23 cellular contexts compared by ENCODE assay signal in genomic region chr20:37376324-37376723, GRCh38.
"Had no signal": no experiment of that assay in that cellular context is flagged by ENCODE, and none has a peak within 500 bp of the region (broad histone marks: within the 10 kb centered on the region; RNA-seq: fewer than 3 reads in every experiment).

No MANE protein-coding gene starts in this region.

- H3K27ac Mint-ChIP-seq: activated CD8-positive, alpha-beta memory T cell treated with anti-CD3 and anti-CD28 coated beads, Interleukin-2, amount 10 ng/mL, durations not matched to agents 7 days and 5 days; activated naive CD4-positive, alpha-beta T cell treated with anti-CD3 and anti-CD28 coated beads for 36 hours; activated naive CD8-positive, alpha-beta T cell; activated T-cell treated with anti-CD3 and anti-CD28 coated beads, Interleukin-2, amount 50 U/mL, for 24 hours; activated T-helper 1 cell treated with anti-CD3 and anti-CD28 coated beads, Interleukin-12 subunit alpha, Interleukin-12 subunit beta, Interleukin-2, Interleukin-4 antibody, amounts not matched to agents 30 ng/mL and 10 ng/mL and 1 ng/mL, durations not matched to agents 14 hours and 24 hours and 36 hours had no signal

- H3K27me3 ChIP-seq: brain microvascular endothelial cell, cardiac muscle cell had no signal

- H3K4me3 ChIP-seq: cardiac muscle cell had no signal

- H3K9me3 Mint-ChIP-seq: activated naive CD4-positive, alpha-beta T cell treated with anti-CD3 and anti-CD28 coated beads for 36 hours; activated T-cell treated with anti-CD3 and anti-CD28 coated beads, Interleukin-2, amount 50 U/mL, for 24 hours; activated T-helper 1 cell treated with anti-CD3 and anti-CD28 coated beads, Interleukin-12 subunit alpha, Interleukin-12 subunit beta, Interleukin-2, Interleukin-4 antibody, amounts not matched to agents 30 ng/mL and 10 ng/mL and 1 ng/mL, durations not matched to agents 14 hours and 24 hours and 36 hours had no signal

- H3K36me3 ChIP-seq: brain microvascular endothelial cell, cardiac muscle cell had no signal

- H3K27me3 Mint-ChIP-seq: activated CD8-positive, alpha-beta memory T cell treated with anti-CD3 and anti-CD28 coated beads, Interleukin-2, amount 10 ng/mL, durations not matched to agents 7 days and 5 days; activated naive CD8-positive, alpha-beta T cell; activated T-cell treated with anti-CD3 and anti-CD28 coated beads, Interleukin-2, amount 50 U/mL, for 24 hours had no signal

- H3K36me3 Mint-ChIP-seq: activated CD8-positive, alpha-beta memory T cell treated with anti-CD3 and anti-CD28 coated beads, Interleukin-2, amount 10 ng/mL, durations not matched to agents 7 days and 5 days; activated naive CD8-positive, alpha-beta T cell had no signal

- ATAC-seq: activated CD8-positive, alpha-beta memory T cell treated with anti-CD3 and anti-CD28 coated beads, Interleukin-2, amount 10 ng/mL, durations not matched to agents 7 days and 5 days; PC-3 had no signal

- FAIRE-seq: colon, RCC 7860 had no signal

- DNase-seq: activated CD4-positive, alpha-beta T cell treated with anti-CD3 and anti-CD28 coated beads for 4 hours; activated CD4-positive, CD25-positive, alpha-beta regulatory T cell; activated CD8-positive, alpha-beta memory T cell treated with anti-CD3 and anti-CD28 coated beads, Interleukin-2, amount 10 ng/mL, durations not matched to agents 7 days and 5 days; activated gamma-delta T cell; activated naive CD4-positive, alpha-beta T cell treated with anti-CD3 and anti-CD28 coated beads for 36 hours; activated T-cell treated with anti-CD3 and anti-CD28 coated beads, Interleukin-2, amount 50 U/mL, for 24 hours; amygdala; brain microvascular endothelial cell; NCI-H1048; NCI-H146; NCI-H187 treated with DMSO at 0.1 percent for 48 hours; NCI-H2081 treated with DMSO at 0.1 percent for 48 hours; NCI-H446; NCI-H524; PC-3; SIG-M5; T-helper 1 cell had no signal

- H3K27ac ChIP-seq: brain microvascular endothelial cell, cardiac muscle cell, VCaP had no signal

- H3K4me3 Mint-ChIP-seq: activated CD8-positive, alpha-beta memory T cell treated with anti-CD3 and anti-CD28 coated beads, Interleukin-2, amount 10 ng/mL, durations not matched to agents 7 days and 5 days; activated naive CD4-positive, alpha-beta T cell treated with anti-CD3 and anti-CD28 coated beads for 36 hours; activated naive CD8-positive, alpha-beta T cell; activated T-cell treated with anti-CD3 and anti-CD28 coated beads, Interleukin-2, amount 50 U/mL, for 24 hours; activated T-helper 1 cell treated with anti-CD3 and anti-CD28 coated beads, Interleukin-12 subunit alpha, Interleukin-12 subunit beta, Interleukin-2, Interleukin-4 antibody, amounts not matched to agents 30 ng/mL and 10 ng/mL and 1 ng/mL, durations not matched to agents 14 hours and 24 hours and 36 hours had no signal
